Comparison of ENCODE assay signal across 16 cellular contexts in the genomic region with DNA sequence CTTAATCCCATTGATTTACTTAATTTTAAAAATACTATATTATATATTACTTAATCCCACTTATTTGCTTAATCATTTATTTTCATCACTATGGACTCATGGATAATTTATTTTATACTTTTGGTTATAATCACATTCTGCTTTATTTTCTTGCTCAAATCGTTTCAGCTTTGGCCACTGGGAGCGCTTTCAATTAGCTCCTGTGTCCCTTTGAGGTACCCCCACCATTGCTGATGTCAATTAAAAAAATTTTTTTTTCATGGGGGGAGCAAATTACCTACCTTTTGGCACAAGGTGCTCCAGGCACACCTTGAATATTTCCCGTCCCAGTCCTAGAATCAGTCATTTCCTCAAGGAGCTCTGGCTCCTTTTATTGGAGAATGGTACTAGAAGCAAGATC. TPM values are rescaled to one million over a fixed set of nuclear protein-coding genes. Genes with fewer than 3 reads are reported as not detected.
DNase-seq lines count a peak whose midpoint lies in the region; ATAC-seq, FAIRE-seq and TF ChIP-seq lines count a peak whose summit lies in the region.
"Had no signal": no experiment of that assay in that cellular context is flagged by ENCODE, and none has a peak within 500 bp of the region (broad histone marks: within the 10 kb centered on the region; RNA-seq: fewer than 3 reads in every experiment).

No MANE protein-coding gene starts in this region.

- peaks cover 13% of the 10 kb centered on the region for H3K27me3 Mint-ChIP-seq in GM23338 (ENCODE audit: insufficient read depth, low read depth, poor library complexity)
- H3K27me3 Mint-ChIP-seq in activated T-helper 17 cell treated with anti-CD3 and anti-CD28 coated beads, Interleukin-2, amount 50 U/mL, for 72 hours, result peaks cover 44% of the 10 kb centered on the region

- no peaks in the 10 kb centered on the region for H3K9me3 ChIP-seq in A549
- H3K9me3 ChIP-seq in mesodermal cell (ENCODE audit: control insufficient read depth, low read length), result no peaks in the 10 kb centered on the region
- H3K9me3 ChIP-seq: BE2C, lower lobe of right lung, upper lobe of left lung had no signal

- CTCF ChIA-PET in A549 (lab: Yijun Ruan, JAX), result interaction anchor here (1.2 to 6.8 kb wide), 6 partner anchors 23 to 154 kb away, joined by 4 to 53 read pairs (median 6); no protein-coding TSS in a partner anchor

- H3K4me1 Mint-ChIP-seq in GM23338, result peaks cover 25% of the 10 kb centered on the region
- peaks cover 5% of the 10 kb centered on the region for H3K4me1 Mint-ChIP-seq in activated T-helper 17 cell treated with anti-CD3 and anti-CD28 coated beads, Interleukin-2, amount 50 U/mL, for 72 hours

- H3K4me1 ChIP-seq in A549 (peaks cover 21% of the 10 kb centered on the region), GM23338 (ENCODE audit: insufficient read depth) (peaks cover 24% of the 10 kb centered on the region), mesodermal cell (ENCODE audit: control insufficient read depth, insufficient read depth, low read length, poor library complexity, severe bottlenecking) (peaks cover 21% of the 10 kb centered on the region)

- peaks cover 3% of the 10 kb centered on the region; the same call in 1 of the 2 replicates for H3K27me3 ChIP-seq in GM23338 (ENCODE audit: insufficient read depth)
- H3K27me3 ChIP-seq: BE2C, upper lobe of left lung had no signal

- H3K27ac Mint-ChIP-seq in GM23338, result no peak overlapping the region
- H3K27ac Mint-ChIP-seq in activated T-helper 17 cell treated with anti-CD3 and anti-CD28 coated beads, Interleukin-2, amount 50 U/mL, for 72 hours, result no peak overlapping the region

- peaks cover 20% of the 10 kb centered on the region for H3K79me2 ChIP-seq in GM23338 (replicated peaks; ENCODE audit: insufficient read depth)

- H3F3A ChIP-seq in GM23338 (replicated peaks; ENCODE audit: low read depth), result 0 out of 2 replicates have a peak, but pooled peaks cover 4% of the 10 kb centered on the region

- FAIRE-seq in A549 (lab: Jason Lieb, UNC), result no peak

- POLR2A ChIA-PET in A549 (lab: Yijun Ruan, JAX), result interaction anchor here (1.6 kb wide), 1 partner anchor 126 kb away, joined by 3 read pairs; no protein-coding TSS in a partner anchor

- no peaks in the 10 kb centered on the region; the same call in 2 of the 3 replicates for H3K36me3 Mint-ChIP-seq in GM23338 (ENCODE audit: low read depth)
- H3K36me3 Mint-ChIP-seq in activated T-helper 17 cell treated with anti-CD3 and anti-CD28 coated beads, Interleukin-2, amount 50 U/mL, for 72 hours (ENCODE audit: low read depth), result peaks cover 5% of the 10 kb centered on the region

- H3K4me2 ChIP-seq in A549 (peak overlapping the region; percentile 86), GM23338 (peak overlapping the region; percentile 86)

- peak in 1 of 2 experiments; percentile 3; a peak in 1 of 5 replicates for TF ChIP-seq RAD21 in A549 (conservative IDR thresholded peaks at IDR 0.05 in 1 of 2, IDR thresholded peaks at IDR 0.05 in 1 of 2)

- H2AFZ ChIP-seq in GM23338, result 0 out of 2 replicates have a peak overlapping the region, but pooled peaks have one; percentile 92

- peaks cover 16% of the 10 kb centered on the region for H4K20me1 ChIP-seq in GM23338 (replicated peaks; ENCODE audit: insufficient read depth)

- no peak for DNase-seq in A549 (ENCODE audit: low read depth in 1 of 2, low spot score in 1 of 2)
- no peak for DNase-seq in GM23338 (ENCODE audit: low spot score)
- DNase-seq in SIG-M5 treated with dmso at 0.1 percent for 504 hours (lab: John Stamatoyannopoulos, UW; ENCODE audit: unreplicated experiment), result no peak
- no peak for DNase-seq in COR-L47 (lab: John Stamatoyannopoulos, UW)
- no peak for DNase-seq in SK-N-DZ (ENCODE audit: low spot score)
- no peak for DNase-seq in activated gamma-delta T cell (lab: John Stamatoyannopoulos, UW)
- DNase-seq: activated CD8-positive, alpha-beta memory T cell treated with anti-CD3 and anti-CD28 coated beads, Interleukin-2, amount 50 U/mL, for 48 hours; BE2C; effector memory CD4-positive, alpha-beta T cell; GOT3; hippocampal formation; lower lobe of right lung; T-helper 9 cell; upper lobe of left lung had no signal

- H3K27ac ChIP-seq in A549 (peak overlapping the region; percentile 99 to 100), GM23338 (ENCODE audit: low read depth) (no peak overlapping the region), mesodermal cell (ENCODE audit: low read depth, low read length, severe bottlenecking) (no peak overlapping the region)

- H3K36me3 ChIP-seq in GM23338 (ENCODE audit: insufficient read depth) (no peaks in the 10 kb centered on the region), mesodermal cell (ENCODE audit: control insufficient read depth, insufficient read depth, low read length) (no peaks in the 10 kb centered on the region)
- H3K36me3 ChIP-seq: BE2C, lower lobe of right lung, upper lobe of left lung had no signal

- TF ChIP-seq CTCF in A549 (IDR thresholded peaks at IDR 0.05) (no peak; the same call in 2 of the 3 replicates), GM23338 (conservative IDR thresholded peaks at IDR 0.05; ENCODE audit: low read depth in 2 of 2) (peak; percentile 42 to 59)

- 64% methylated on average over 3 of the region's 3 CpGs for WGBS in A549 (ENCODE audit: missing lambda C conversion rate)
- WGBS in mesodermal cell (ENCODE audit: insufficient coverage in 2 of 2), 2 experiments, result 83% methylated on average over 1 of the region's 3 CpGs; no CpG with 5 or more reads in 1 of the 2 experiments

- TF ChIP-seq POLR2A in A549 (IDR thresholded peaks at IDR 0.05; ENCODE audit: low read length), result no peak

- H3K9me3 Mint-ChIP-seq in GM23338, result no peaks in the 10 kb centered on the region; the same call in 2 of the 3 replicates
- peaks cover 3% of the 10 kb centered on the region for H3K9me3 Mint-ChIP-seq in activated T-helper 17 cell treated with anti-CD3 and anti-CD28 coated beads, Interleukin-2, amount 50 U/mL, for 72 hours

- ATAC-seq in A549 (no peak), GM23338 (no peak)
- no peak for ATAC-seq in activated T-helper 17 cell treated with anti-CD3 and anti-CD28 coated beads, Interleukin-2, amount 50 U/mL, for 72 hours (replicated peaks)
- ATAC-seq: lower lobe of right lung had no signal

- H3K4me3 ChIP-seq in A549 (no peak overlapping the region; the same call in 1 of the 3 replicates), GM23338 (peak overlapping the region; percentile 60), mesodermal cell (ENCODE audit: extremely low read depth, insufficient read depth, low read length, poor library complexity, severe bottlenecking) (peak overlapping the region; percentile 60)

- peak overlapping the region; percentile 81 for H3K4me3 Mint-ChIP-seq in GM23338
- peak overlapping the region; percentile 76 for H3K4me3 Mint-ChIP-seq in activated T-helper 17 cell treated with anti-CD3 and anti-CD28 coated beads, Interleukin-2, amount 50 U/mL, for 72 hours

- no peak for TF ChIP-seq EP300 in A549 (IDR thresholded peaks at IDR 0.05)

- H3K9me2 ChIP-seq in GM23338 (ENCODE audit: insufficient read depth), result no peaks in the 10 kb centered on the region

TF ChIP-seq in A549, 52 proteins besides CTCF, POLR2A, EP300 and RAD21:
- TF ChIP-seq FOSB (CRISPR knock-in tag; IDR thresholded peaks at IDR 0.05), result no peak
- TF ChIP-seq RNF2 (IDR thresholded peaks at IDR 0.05; ENCODE audit: borderline replicate concordance, low read depth), result no peak
- TF ChIP-seq SREBF2 (IDR thresholded peaks at IDR 0.05), result no peak
- no peak for TF ChIP-seq CBX8 (IDR thresholded peaks at IDR 0.05)
- TF ChIP-seq KDM1A (IDR thresholded peaks at IDR 0.05; ENCODE audit: low read depth), result no peak
- TF ChIP-seq, protein P1, sequence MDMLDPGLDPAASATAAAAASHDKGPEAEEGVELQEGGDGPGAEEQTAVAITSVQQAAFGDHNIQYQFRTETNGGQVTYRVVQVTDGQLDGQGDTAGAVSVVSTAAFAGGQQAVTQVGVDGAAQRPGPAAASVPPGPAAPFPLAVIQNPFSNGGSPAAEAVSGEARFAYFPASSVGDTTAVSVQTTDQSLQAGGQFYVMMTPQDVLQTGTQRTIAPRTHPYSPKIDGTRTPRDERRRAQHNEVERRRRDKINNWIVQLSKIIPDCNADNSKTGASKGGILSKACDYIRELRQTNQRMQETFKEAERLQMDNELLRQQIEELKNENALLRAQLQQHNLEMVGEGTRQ (IDR thresholded peaks at IDR 0.05), result no peak
- TF ChIP-seq FOXS1 (CRISPR knock-in tag; IDR thresholded peaks at IDR 0.05), result no peak
- TF ChIP-seq EHMT2 (IDR thresholded peaks at IDR 0.05; ENCODE audit: low read depth), result no peak

TF ChIP-seq in GM23338, 12 proteins besides CTCF, POLR2A, EP300 and RAD21 (continues in another document):
- TF ChIP-seq, protein P2, sequence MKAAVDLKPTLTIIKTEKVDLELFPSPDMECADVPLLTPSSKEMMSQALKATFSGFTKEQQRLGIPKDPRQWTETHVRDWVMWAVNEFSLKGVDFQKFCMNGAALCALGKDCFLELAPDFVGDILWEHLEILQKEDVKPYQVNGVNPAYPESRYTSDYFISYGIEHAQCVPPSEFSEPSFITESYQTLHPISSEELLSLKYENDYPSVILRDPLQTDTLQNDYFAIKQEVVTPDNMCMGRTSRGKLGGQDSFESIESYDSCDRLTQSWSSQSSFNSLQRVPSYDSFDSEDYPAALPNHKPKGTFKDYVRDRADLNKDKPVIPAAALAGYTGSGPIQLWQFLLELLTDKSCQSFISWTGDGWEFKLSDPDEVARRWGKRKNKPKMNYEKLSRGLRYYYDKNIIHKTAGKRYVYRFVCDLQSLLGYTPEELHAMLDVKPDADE (IDR thresholded peaks at IDR 0.05), result no peak
- no peak for TF ChIP-seq NANOG (IDR thresholded peaks at IDR 0.05; ENCODE audit: borderline replicate concordance)
- no peak for TF ChIP-seq ZNF331 (CRISPR knock-in tag; IDR thresholded peaks at IDR 0.05; ENCODE audit: low read depth)
- no peak for TF ChIP-seq POLR2AphosphoS5 (IDR thresholded peaks at IDR 0.05; ENCODE audit: low read depth)
- TF ChIP-seq CREB1 (CRISPR knock-in tag; IDR thresholded peaks at IDR 0.05; ENCODE audit: low read depth), result no peak

RNA-seq across cellular contexts. Expression of a gene that starts 1.4 kb away (rescaled TPM):
- polyA plus RNA-seq in A549 (2011; rRNA removed) (79.0 and 91.2 TPM in 2 replicates), A549 (2017; fragmentation: RNase III; extraction: RNeasy Plus Mini Kit Qiagen cat#74134 plus additional on column Dnase treatment) (47.5 to 57.9 TPM (median 48.1 TPM) in 3 replicates), GM23338 (2016; fragmentation: Nextera tagmentation; extraction: Ambion mirVana) (13.8 and 14.9 TPM in 2 replicates)
- 63.7 and 64.8 TPM in 2 replicates for polyA plus RNA-seq in A549 (2012; cell fraction: cytosol; rRNA removed)
- polyA plus RNA-seq in A549 (2012; cell fraction: nucleus; rRNA removed), result 217 and 257 TPM in 2 replicates
- 263 and 307 TPM in 2 replicates for polyA minus RNA-seq in A549 (2011; rRNA and poly(A)+ RNA removed)
- 83.7 and 113 TPM in 2 replicates for total RNA-seq in GM23338 (2014; rRNA removed; shearing (Covaris generic))
- total RNA-seq in activated T-helper 17 cell treated with anti-CD3 and anti-CD28 coated beads, Interleukin-2, amount 50 U/mL, for 72 hours, result 10 to 100 TPM; 13.6 to 21.5 TPM
- polyA plus RNA-seq in mesodermal cell (2013, experiment 1 of 2), result 49.7 TPM
- 42.9 TPM for polyA plus RNA-seq in mesodermal cell (2013, experiment 2 of 2)
- polyA plus RNA-seq in SK-N-DZ (2014; cell fraction: cytosol; rRNA removed), result 28.7 and 32.3 TPM in 2 replicates
- 56.3 and 115 TPM in 2 replicates for polyA plus RNA-seq in SK-N-DZ (2014; cell fraction: nucleus; rRNA removed)

Comparison
In these comparisons a context has a peak if more than half of its experiments do, and no peak if none do; other contexts are left out.
1. H3K27ac ChIP-seq: peak in A549 (2 of 2); none in GM23338 (single experiment) and mesodermal cell (single experiment).